In genomic region chr2:143015681-143016080, GRCh38 we compare ENCODE assay signal across 15 cellular contexts.
"Had no signal": no experiment of that assay in that cellular context is flagged by ENCODE, and none has a peak within 500 bp of the region (broad histone marks: within the 10 kb centered on the region; RNA-seq: fewer than 3 reads in every experiment).

No MANE protein-coding gene starts in this region.

- H3K27me3 Mint-ChIP-seq: activated CD4-positive, alpha-beta memory T cell treated with anti-CD3 and anti-CD28 coated beads for 36 hours; activated CD4-positive, alpha-beta T cell treated with anti-CD3 and anti-CD28 coated beads for 36 hours had no signal

- H3K4me3 ChIP-seq: right lobe of liver had no signal

- H3K4me3 Mint-ChIP-seq: activated CD4-positive, alpha-beta memory T cell treated with anti-CD3 and anti-CD28 coated beads for 36 hours; activated CD4-positive, alpha-beta T cell treated with anti-CD3 and anti-CD28 coated beads for 36 hours; activated CD8-positive, alpha-beta memory T cell treated with anti-CD3 and anti-CD28 coated beads, Interleukin-2, amount 10 ng/mL, durations not matched to agents 7 days and 5 days; nephron progenitor cell had no signal

- DNase-seq: activated CD4-positive, alpha-beta memory T cell treated with anti-CD3 and anti-CD28 coated beads for 36 hours; activated CD4-positive, alpha-beta T cell treated with anti-CD3 and anti-CD28 coated beads for 36 hours; activated CD8-positive, alpha-beta memory T cell treated with anti-CD3 and anti-CD28 coated beads, Interleukin-2, amount 10 ng/mL, durations not matched to agents 7 days and 5 days; activated effector memory CD4-positive, alpha-beta T cell treated with Interleukin-2 at 50 U/mL for 16 hours; activated naive CD4-positive, alpha-beta T cell treated with anti-CD3 and anti-CD28 coated beads, Interleukin-2, amount 50 U/mL, for 16 hours; activated T-cell treated with anti-CD3 and anti-CD28 coated beads, Interleukin-2, amount 50 U/mL, for 1 hour; adrenal gland; hippocampal formation; left ventricle myocardium superior; nephron progenitor cell; right lobe of liver; stimulated activated CD4-positive, alpha-beta T cell treated with anti-CD3 and anti-CD28 coated beads, Interleukin-1b, Interleukin-23, amount 100 ng/mL, for 48 hours; T-helper 1 cell had no signal

- H3K4me1 ChIP-seq: adrenal gland, right lobe of liver had no signal

- ATAC-seq: activated CD4-positive, alpha-beta T cell treated with anti-CD3 and anti-CD28 coated beads for 36 hours; activated CD8-positive, alpha-beta memory T cell treated with anti-CD3 and anti-CD28 coated beads, Interleukin-2, amount 10 ng/mL, durations not matched to agents 7 days and 5 days; esophagus mucosa; left ventricle myocardium superior; right lobe of liver had no signal

- H3K27ac Mint-ChIP-seq: activated CD4-positive, alpha-beta memory T cell treated with anti-CD3 and anti-CD28 coated beads for 36 hours; activated CD4-positive, alpha-beta T cell treated with anti-CD3 and anti-CD28 coated beads for 36 hours; activated CD8-positive, alpha-beta memory T cell treated with anti-CD3 and anti-CD28 coated beads, Interleukin-2, amount 10 ng/mL, durations not matched to agents 7 days and 5 days; nephron progenitor cell had no signal

- H3K36me3 Mint-ChIP-seq: activated CD4-positive, alpha-beta memory T cell treated with anti-CD3 and anti-CD28 coated beads for 36 hours; activated CD8-positive, alpha-beta memory T cell treated with anti-CD3 and anti-CD28 coated beads, Interleukin-2, amount 10 ng/mL, durations not matched to agents 7 days and 5 days had no signal

- H3K4me1 Mint-ChIP-seq: activated CD8-positive, alpha-beta memory T cell treated with anti-CD3 and anti-CD28 coated beads, Interleukin-2, amount 10 ng/mL, durations not matched to agents 7 days and 5 days; nephron progenitor cell had no signal

- H3K36me3 ChIP-seq: adrenal gland, right lobe of liver had no signal

- H3K27ac ChIP-seq: adrenal gland, right lobe of liver, VCaP had no signal

- H3K9me3 Mint-ChIP-seq: activated CD4-positive, alpha-beta memory T cell treated with anti-CD3 and anti-CD28 coated beads for 36 hours had no signal

- H3K9me3 ChIP-seq: right lobe of liver had no signal

- H3K27me3 ChIP-seq: adrenal gland, right lobe of liver had no signal
